In the genomic region with DNA sequence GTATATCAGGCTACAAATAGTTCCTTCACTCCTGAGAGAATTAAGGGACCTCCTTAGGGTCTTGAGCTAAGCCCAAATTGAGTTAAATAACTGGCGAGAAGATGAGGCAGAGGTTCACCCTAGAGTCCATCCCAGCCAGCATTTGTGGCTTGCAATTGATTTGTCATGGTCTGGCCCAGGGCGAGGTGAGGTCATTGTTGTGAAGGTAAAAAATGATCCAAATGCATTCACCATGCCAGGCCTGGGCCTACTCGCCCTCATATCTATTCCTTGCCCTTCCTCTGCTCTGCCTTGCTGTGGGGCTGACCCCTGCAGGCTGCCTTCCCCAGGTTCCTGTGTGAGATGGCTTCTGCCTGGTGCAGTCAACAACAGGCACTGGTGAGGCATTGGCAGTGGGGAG, we compare ENCODE assay signal across 1 cellular context.
TF ChIP-seq lines count a peak whose summit lies in the region.

No MANE protein-coding gene starts in this region.

TF ChIP-seq in IMR-90, 13 proteins besides CTCF, POLR2A, EP300 and RAD21:
- TF ChIP-seq MAFK (IDR thresholded peaks at IDR 0.05; ENCODE audit: low read depth, low read length) (no peak), RCOR1 (IDR thresholded peaks at IDR 0.05; ENCODE audit: insufficient replicate concordance, low read length) (no peak)
TF ChIP-seq in IMR-90: peak in this region for 0.
